Comparison of ENCODE assay signal across 18 cellular contexts in the genomic region with DNA sequence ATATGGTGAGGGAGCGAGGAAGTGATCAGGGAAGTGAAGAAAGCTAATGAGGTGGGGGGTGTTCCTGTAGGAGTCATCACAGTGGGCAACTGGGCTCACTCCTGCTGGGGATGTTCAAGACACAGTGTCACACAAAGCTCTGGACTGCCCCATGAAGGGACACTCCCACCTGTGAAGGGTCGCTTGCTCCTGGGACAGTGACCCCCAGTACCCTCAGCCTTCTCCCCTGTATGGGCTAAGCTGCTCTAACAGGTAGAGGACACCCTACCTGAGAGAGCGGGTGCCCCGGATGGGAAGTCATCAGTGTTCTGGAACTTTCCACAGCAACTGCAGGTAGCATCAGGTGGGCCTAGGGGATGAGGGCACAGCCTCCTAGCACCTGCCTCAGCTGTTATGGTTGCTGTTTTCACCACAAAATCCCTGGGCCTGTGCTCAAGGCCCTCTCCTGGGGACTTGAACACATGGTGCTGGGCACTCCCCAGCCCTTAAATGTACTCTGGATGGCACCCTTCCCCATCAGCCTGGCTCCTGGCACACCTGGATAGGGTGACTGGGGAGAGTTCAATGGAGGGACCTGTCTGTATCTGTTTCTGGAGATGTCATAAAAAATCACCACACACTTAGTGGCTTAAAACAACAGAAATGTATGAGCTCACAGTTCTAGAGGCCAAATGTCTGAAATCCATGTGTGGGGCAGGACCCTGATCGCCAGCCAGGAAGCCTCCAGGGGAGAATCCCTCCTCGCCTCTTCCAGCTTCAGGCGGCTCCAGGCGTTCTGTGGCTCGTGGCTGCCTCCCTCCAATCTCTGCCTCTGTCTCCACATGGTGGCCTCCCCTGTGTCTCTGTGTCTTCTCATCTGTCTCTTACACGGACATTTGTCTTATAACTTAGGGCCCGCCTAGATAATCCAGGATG.
DNase-seq lines count a peak whose midpoint lies in the region; ATAC-seq and TF ChIP-seq lines count a peak whose summit lies in the region.
"Had no signal": no experiment of that assay in that cellular context is flagged by ENCODE, and none has a peak within 500 bp of the region (broad histone marks: within the 10 kb centered on the region; RNA-seq: fewer than 3 reads in every experiment).

No MANE protein-coding gene starts in this region.

- H3K27ac Mint-ChIP-seq in osteocyte (ENCODE audit: unreplicated experiment), result peak overlapping the region; percentile 63
- H3K27ac Mint-ChIP-seq in activated T-cell treated with anti-CD3 and anti-CD28 coated beads, Interleukin-2, amount 50 U/mL, for 24 hours, result no peak overlapping the region
- H3K27ac Mint-ChIP-seq: activated CD4-positive, alpha-beta T cell treated with anti-CD3 and anti-CD28 coated beads, Interleukin-2, amount 10 ng/mL, durations not matched to agents 7 days and 5 days; H9 had no signal

- intact Hi-C loops in Right ventricle myocardium superior (cut with DNase I) (no loop called here), esophagus muscularis mucosa (cut with DNase I) (no loop called here)

- peaks cover 91% of the 10 kb centered on the region for H3K4me1 ChIP-seq in BLaER1
- peaks cover 13 to 50% (median 45%) of the 10 kb centered on the region in 4 donors for H3K4me1 ChIP-seq in esophagus muscularis mucosa

- TF ChIP-seq POLR2A in esophagus muscularis mucosa (IDR thresholded peaks at IDR 0.05; ENCODE audit: low read depth), result no peak

- H3K4me1 Mint-ChIP-seq in osteocyte (ENCODE audit: unreplicated experiment), result peaks cover 61% of the 10 kb centered on the region
- peaks cover 5% of the 10 kb centered on the region for H3K4me1 Mint-ChIP-seq in activated T-cell treated with anti-CD3 and anti-CD28 coated beads, Interleukin-2, amount 50 U/mL, for 24 hours (ENCODE audit: low read depth)

- DNase-seq in SK-N-DZ (ENCODE audit: low spot score) (peak; percentile 59), Right ventricle myocardium superior (peak; percentile 79), osteocyte (ENCODE audit: extremely low spot score, unreplicated experiment) (peak; percentile 82), inferior parietal cortex (ENCODE audit: extremely low spot score) (no peak), esophagus muscularis mucosa (ENCODE audit: extremely low spot score) (no peak)
- DNase-seq in activated T-cell treated with anti-CD3 and anti-CD28 coated beads, Interleukin-2, amount 50 U/mL, for 24 hours, result no peak
- DNase-seq: activated CD4-positive, alpha-beta T cell treated with anti-CD3 and anti-CD28 coated beads, Interleukin-2, amount 10 ng/mL, durations not matched to agents 7 days and 5 days; activated gamma-delta T cell; H9; hypothalamus; KBM-7; NCI-H187; NCI-H69 had no signal

- H3K27ac ChIP-seq in BLaER1 (peak overlapping the region; percentile 69), esophagus muscularis mucosa (replicated peaks in 1 of 4) (peak overlapping the region in 2 of 4 donors; percentile 27 to 58)
- H3K27ac ChIP-seq: neutrophil, thoracic aorta had no signal

- WGBS in esophagus muscularis mucosa, result 54% methylated on average over 9 of the region's 11 CpGs

- H3K4me3 Mint-ChIP-seq in osteocyte (ENCODE audit: unreplicated experiment), result no peak overlapping the region
- H3K4me3 Mint-ChIP-seq in activated T-cell treated with anti-CD3 and anti-CD28 coated beads, Interleukin-2, amount 50 U/mL, for 24 hours, result no peak overlapping the region
- H3K4me3 Mint-ChIP-seq: activated CD4-positive, alpha-beta T cell treated with anti-CD3 and anti-CD28 coated beads, Interleukin-2, amount 10 ng/mL, durations not matched to agents 7 days and 5 days; H9 had no signal

- H3K27me3 ChIP-seq in BLaER1 (no peaks in the 10 kb centered on the region), esophagus muscularis mucosa (no peaks in the 10 kb centered on the region)

- no peaks in the 10 kb centered on the region for H3K9me3 ChIP-seq in BLaER1
- no peaks in the 10 kb centered on the region for H3K9me3 ChIP-seq in esophagus muscularis mucosa
- H3K9me3 ChIP-seq: neutrophil, thoracic aorta had no signal

- H4K20me1 ChIP-seq in BLaER1, result no peaks in the 10 kb centered on the region

- no peaks in the 10 kb centered on the region for H3K9me3 Mint-ChIP-seq in osteocyte (ENCODE audit: unreplicated experiment)
- H3K9me3 Mint-ChIP-seq in activated T-cell treated with anti-CD3 and anti-CD28 coated beads, Interleukin-2, amount 50 U/mL, for 24 hours, result no peaks in the 10 kb centered on the region
- H3K9me3 Mint-ChIP-seq: activated CD4-positive, alpha-beta T cell treated with anti-CD3 and anti-CD28 coated beads, Interleukin-2, amount 10 ng/mL, durations not matched to agents 7 days and 5 days; H9 had no signal

- H3K4me2 ChIP-seq in BLaER1, result peak overlapping the region; percentile 89

- TF ChIP-seq CTCF in osteocyte (IDR thresholded peaks at IDR 0.05) (no peak), esophagus muscularis mucosa (IDR thresholded peaks at IDR 0.05) (no peak)

- H3K36me3 ChIP-seq in BLaER1, result no peaks in the 10 kb centered on the region
- no peaks in the 10 kb centered on the region for H3K36me3 ChIP-seq in esophagus muscularis mucosa
- H3K36me3 ChIP-seq: neutrophil, thoracic aorta had no signal

- H3K36me3 Mint-ChIP-seq in osteocyte (ENCODE audit: unreplicated experiment), result no peaks in the 10 kb centered on the region
- H3K36me3 Mint-ChIP-seq in activated T-cell treated with anti-CD3 and anti-CD28 coated beads, Interleukin-2, amount 50 U/mL, for 24 hours (ENCODE audit: low read depth), result no peaks in the 10 kb centered on the region

- peak; percentile 64 for ATAC-seq in Right ventricle myocardium superior (ENCODE audit: poor library complexity)
- ATAC-seq in GM19035 (IDR thresholded peaks at IDR 0.05; ENCODE audit: unreplicated experiment), result no peak

- H3K27me3 Mint-ChIP-seq in osteocyte (ENCODE audit: unreplicated experiment), result no peaks in the 10 kb centered on the region
- H3K27me3 Mint-ChIP-seq in activated T-cell treated with anti-CD3 and anti-CD28 coated beads, Interleukin-2, amount 50 U/mL, for 24 hours, result peaks cover 33% of the 10 kb centered on the region

- peak overlapping the region; percentile 51; the same call in 1 of the 2 replicates for H3K9ac ChIP-seq in BLaER1

- H3K4me3 ChIP-seq in BLaER1, result no peak overlapping the region
- H3K4me3 ChIP-seq in esophagus muscularis mucosa, result no peak overlapping the region
- H3K4me3 ChIP-seq: lung, thoracic aorta had no signal

- TF ChIP-seq EP300 in esophagus muscularis mucosa (IDR thresholded peaks at IDR 0.05), result no peak

Comparison
In these comparisons a context has a peak if more than half of its experiments do, and no peak if none do; other contexts are left out.
1. DNase-seq: peak in SK-N-DZ (single experiment), Right ventricle myocardium superior (single experiment) and osteocyte (single experiment); none in inferior parietal cortex (single experiment), esophagus muscularis mucosa (single experiment) and activated T-cell treated with anti-CD3 and anti-CD28 coated beads, Interleukin-2, amount 50 U/mL, for 24 hours (single experiment).